11 cellular contexts compared by ENCODE assay signal in genomic region chr1:240169188-240169587, GRCh38.
DNase-seq lines count a peak whose midpoint lies in the region; ATAC-seq, FAIRE-seq and TF ChIP-seq lines count a peak whose summit lies in the region.
"Had no signal": no experiment of that assay in that cellular context is flagged by ENCODE, and none has a peak within 500 bp of the region (broad histone marks: within the 10 kb centered on the region; RNA-seq: fewer than 3 reads in every experiment).

No MANE protein-coding gene starts in this region.

- H3K79me2 ChIP-seq in MM.1S (ENCODE audit: low read length), result no peaks in the 10 kb centered on the region
- H3K79me2 ChIP-seq in GM12878 (ENCODE audit: control insufficient read depth, insufficient read depth, low read length), result no peaks in the 10 kb centered on the region
- peaks cover 22% of the 10 kb centered on the region for H3K79me2 ChIP-seq in osteoblast (ENCODE audit: insufficient read depth, low read length)

- H3K27ac ChIP-seq in MM.1S (ENCODE audit: low read length) (no peak overlapping the region), GM12878 (ENCODE audit: control insufficient read depth, insufficient read depth) (no peak overlapping the region), osteoblast (ENCODE audit: low read depth, low read length) (no peak overlapping the region)

- RAD21 ChIA-PET in GM12878 (lab: Charles Lee; ENCODE audit: unreplicated experiment), result no interaction called here

- H2AFZ ChIP-seq in MM.1S (ENCODE audit: low read length) (no peak overlapping the region), GM12878 (ENCODE audit: control insufficient read depth, low read depth, low read length) (no peak overlapping the region), osteoblast (ENCODE audit: low read length) (no peak overlapping the region)

- TF ChIP-seq CTCF in MM.1S (IDR thresholded peaks at IDR 0.05; ENCODE audit: low read length) (peak; percentile 31), GM12878 (IDR thresholded peaks at IDR 0.05 in 2 of 3, conservative IDR thresholded peaks at IDR 0.05 in 1 of 3; ENCODE audit: control insufficient read depth in 2 of 3, extremely low read depth in 1 of 3, insufficient read depth in 1 of 3, low read depth in 3 of 3, low read length in 3 of 3) (peak in 2 of 3 experiments; percentile 6 to 12; a peak in 2 of 6 replicates), osteoblast (IDR thresholded peaks at IDR 0.05; ENCODE audit: extremely low read depth, low read depth, low read length) (peak; percentile 53)

- peak; percentile 41 for DNase-seq in GM03348 (ENCODE audit: low spot score)
- DNase-seq in MM.1S, result no peak
- DNase-seq in GM12878 (ENCODE audit: low read depth, low spot score), result no peak
- peak; percentile 65 for DNase-seq in osteoblast (ENCODE audit: insufficient read length, low spot score, missing footprints)
- DNase-seq in NCI-H2196 treated with DMSO at 0.1 percent for 48 hours (lab: John Stamatoyannopoulos, UW; ENCODE audit: unreplicated experiment), result no peak
- DNase-seq in stimulated activated naive CD8-positive, alpha-beta T cell treated with anti-CD3 and anti-CD28 coated beads, Interleukin-15, Interleukin-2, amounts not matched to agents 100 U/mL and 50 U/mL, for 24 hours, result no peak
- DNase-seq: activated T-cell treated with anti-CD3 and anti-CD28 coated beads, Interleukin-2, amount 50 U/mL, for 72 hours; natural killer cell; T-helper 17 cell had no signal

- no peak for FAIRE-seq in GM12878 (lab: Jason Lieb, UNC)
- FAIRE-seq: GM12892 had no signal

- H3F3A ChIP-seq in MM.1S (ENCODE audit: insufficient read depth, low read length), result no peaks in the 10 kb centered on the region

- in situ Hi-C loops in GM12878 (cut with MboI), result no loop called here

- 29% methylated on average over 7 of the region's 7 CpGs for WGBS in GM12878 (ENCODE audit: insufficient coverage, insufficient replicate concordance, low lambda C conversion rate, missing lambda C conversion rate)

- no peak for TF ChIP-seq RAD21 in GM12878 (IDR thresholded peaks at IDR 0.05; ENCODE audit: insufficient read depth, low read depth, low read length)

- intact Hi-C loops in GM12878 (cut with micrococcal nuclease; ENCODE audit: unreplicated experiment), result no loop called here

- CTCF ChIA-PET in GM12878 (lab: Yijun Ruan, JAX), result interaction anchor here (0.6 to 1.4 kb wide), 2 partner anchors 19 to 1771 kb away, joined by 4 to 5 read pairs; no protein-coding TSS in a partner anchor

- no peaks in the 10 kb centered on the region for H3K4me1 ChIP-seq in MM.1S (ENCODE audit: low read length)
- H3K4me1 ChIP-seq in GM12878 (ENCODE audit: control insufficient read depth, insufficient read depth, low read length), result no peaks in the 10 kb centered on the region
- H3K4me1 ChIP-seq in osteoblast (ENCODE audit: insufficient read depth, low read length), result peaks cover 10% of the 10 kb centered on the region

- no peaks in the 10 kb centered on the region for H3K9me3 ChIP-seq in MM.1S (replicated peaks; ENCODE audit: insufficient read depth, low read length)
- no peaks in the 10 kb centered on the region for H3K9me3 ChIP-seq in GM12878 (replicated peaks; ENCODE audit: control insufficient read depth, insufficient read depth, low read length)
- H3K9me3 ChIP-seq in osteoblast (ENCODE audit: low read depth, low read length), result no peaks in the 10 kb centered on the region

- SMC1A ChIA-PET in GM12878 (lab: Charles Lee; ENCODE audit: uncharacterized antibody, unreplicated experiment), result no interaction called here

- H3K4me3 ChIP-seq in MM.1S (ENCODE audit: low read length) (no peak overlapping the region), GM12878 (no peak overlapping the region), osteoblast (ENCODE audit: insufficient read depth, low read length) (no peak overlapping the region)

- TF ChIP-seq EP300 in GM12878 (IDR thresholded peaks at IDR 0.05; ENCODE audit: borderline replicate concordance in 1 of 2, control insufficient read depth in 1 of 2, low read depth in 2 of 2, low read length in 2 of 2), result no peak

- POLR2A ChIA-PET in GM12878 (lab: Charles Lee), result no interaction called here

- no TSS peak for BruUV-seq in GM12878 (replicated peaks; lab: Mats Ljungman, UMichigan)

- H4K20me1 ChIP-seq in MM.1S (ENCODE audit: insufficient read depth, low read length) (no peaks in the 10 kb centered on the region), GM12878 (ENCODE audit: control insufficient read depth, insufficient read depth) (no peaks in the 10 kb centered on the region), osteoblast (ENCODE audit: insufficient read depth, low read length) (no peaks in the 10 kb centered on the region)

- no peak overlapping the region for H3K4me2 ChIP-seq in MM.1S (ENCODE audit: low read depth, low read length)
- no peak overlapping the region for H3K4me2 ChIP-seq in GM12878 (ENCODE audit: control insufficient read depth, insufficient read depth)
- H3K4me2 ChIP-seq in osteoblast (ENCODE audit: insufficient read depth, low read length), result no peak overlapping the region

- no peak for TF ChIP-seq POLR2A in GM12878 (IDR thresholded peaks at IDR 0.05; ENCODE audit: low read depth, low read length)

- no peak overlapping the region for H3K9ac ChIP-seq in MM.1S (ENCODE audit: low read length)
- no peak overlapping the region for H3K9ac ChIP-seq in GM12878 (ENCODE audit: control insufficient read depth, insufficient read depth, low read length)

- H3K27me3 ChIP-seq in MM.1S (replicated peaks; ENCODE audit: insufficient read depth, low read length) (no peaks in the 10 kb centered on the region), GM12878 (replicated peaks in 1 of 2; ENCODE audit: control insufficient read depth in 2 of 2, insufficient read depth in 2 of 2, low read length in 1 of 2) (no peaks in the 10 kb centered on the region), osteoblast (ENCODE audit: insufficient read depth, low read length) (no peaks in the 10 kb centered on the region)

- ATAC-seq in GM12878 (peak; percentile 22; the same call in 1 of the 3 replicates), HG03521 (IDR thresholded peaks at IDR 0.05; ENCODE audit: unreplicated experiment) (no peak)
- ATAC-seq in stimulated activated naive CD8-positive, alpha-beta T cell treated with anti-CD3 and anti-CD28 coated beads, Interleukin-15, Interleukin-2, amounts not matched to agents 100 U/mL and 50 U/mL, for 24 hours, result no peak
- ATAC-seq: activated T-cell treated with anti-CD3 and anti-CD28 coated beads, Interleukin-2, amount 50 U/mL, for 72 hours; natural killer cell; T-helper 17 cell had no signal

- no peaks in the 10 kb centered on the region for H3K9me2 ChIP-seq in MM.1S (replicated peaks; ENCODE audit: insufficient read depth, low read length)

- H3K36me3 ChIP-seq in MM.1S (replicated peaks; ENCODE audit: insufficient read depth, low read length) (no peaks in the 10 kb centered on the region), GM12878 (ENCODE audit: control insufficient read depth in 2 of 2, insufficient read depth in 2 of 2, low read length in 1 of 2) (no peaks in the 10 kb centered on the region), osteoblast (ENCODE audit: insufficient read depth, low read length) (peaks cover 4% of the 10 kb centered on the region)

TF ChIP-seq in GM12878, 131 proteins besides CTCF, POLR2A, EP300 and RAD21:
- TF ChIP-seq USF1 (IDR thresholded peaks at IDR 0.05; ENCODE audit: borderline replicate concordance, extremely low read length, insufficient read depth, low read depth, low read length), result no peak

Comparison
In these comparisons a context has a peak if more than half of its experiments do, and no peak if none do; other contexts are left out.
1. DNase-seq: peak in GM03348 (single experiment) and osteoblast (single experiment); none in MM.1S (single experiment), GM12878 (single experiment), NCI-H2196 treated with DMSO at 0.1 percent for 48 hours (single experiment) and stimulated activated naive CD8-positive, alpha-beta T cell treated with anti-CD3 and anti-CD28 coated beads, Interleukin-15, Interleukin-2, amounts not matched to agents 100 U/mL and 50 U/mL, for 24 hours (single experiment).
2. Peak in every context shown above with its lines, with median percentiles within 50 percentile points of each other: CTCF ChIP-seq.